In the genomic region with DNA sequence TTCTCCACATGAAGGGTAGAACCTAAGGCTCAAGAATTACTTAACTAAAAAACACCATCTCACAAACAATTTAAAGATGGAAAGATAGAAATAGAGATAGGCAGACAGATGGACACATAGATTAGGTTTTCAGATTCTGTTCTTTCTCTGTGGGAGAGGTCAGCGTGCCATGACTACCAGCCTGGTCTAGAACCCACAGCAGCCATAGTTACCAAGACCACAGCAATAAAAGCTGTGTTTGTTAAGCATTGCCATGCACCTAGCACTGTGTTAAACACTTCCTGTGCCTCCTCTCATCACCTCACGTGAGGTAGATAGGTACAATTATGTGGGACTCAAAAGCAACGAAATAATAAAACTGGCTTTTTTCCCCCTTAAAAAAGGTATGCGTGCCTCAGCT, we compare ENCODE assay signal across 1 cellular context.
TF ChIP-seq lines count a peak whose summit lies in the region.

No MANE protein-coding gene starts in this region.

TF ChIP-seq in IMR-90, 13 proteins besides CTCF, POLR2A, EP300 and RAD21:
- TF ChIP-seq MAFK (IDR thresholded peaks at IDR 0.05; ENCODE audit: low read depth, low read length) (no peak), FOS (IDR thresholded peaks at IDR 0.05; ENCODE audit: low read depth, low read length) (no peak), CHD1 (IDR thresholded peaks at IDR 0.05; ENCODE audit: low read depth, low read length) (no peak), SMC3 (IDR thresholded peaks at IDR 0.05; ENCODE audit: low read depth, low read length) (no peak), CEBPB (IDR thresholded peaks at IDR 0.05; ENCODE audit: low read depth, low read length) (no peak), RFX5 (IDR thresholded peaks at IDR 0.05; ENCODE audit: low read depth, low read length) (no peak), MAZ (IDR thresholded peaks at IDR 0.05; ENCODE audit: borderline replicate concordance, low read depth, low read length) (no peak), RCOR1 (IDR thresholded peaks at IDR 0.05; ENCODE audit: insufficient replicate concordance, low read length) (no peak), NFE2L2 (IDR thresholded peaks at IDR 0.05; ENCODE audit: low read depth, low read length) (no peak)
- TF ChIP-seq, protein P1, sequence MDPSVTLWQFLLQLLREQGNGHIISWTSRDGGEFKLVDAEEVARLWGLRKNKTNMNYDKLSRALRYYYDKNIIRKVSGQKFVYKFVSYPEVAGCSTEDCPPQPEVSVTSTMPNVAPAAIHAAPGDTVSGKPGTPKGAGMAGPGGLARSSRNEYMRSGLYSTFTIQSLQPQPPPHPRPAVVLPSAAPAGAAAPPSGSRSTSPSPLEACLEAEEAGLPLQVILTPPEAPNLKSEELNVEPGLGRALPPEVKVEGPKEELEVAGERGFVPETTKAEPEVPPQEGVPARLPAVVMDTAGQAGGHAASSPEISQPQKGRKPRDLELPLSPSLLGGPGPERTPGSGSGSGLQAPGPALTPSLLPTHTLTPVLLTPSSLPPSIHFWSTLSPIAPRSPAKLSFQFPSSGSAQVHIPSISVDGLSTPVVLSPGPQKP (IDR thresholded peaks at IDR 0.05; ENCODE audit: borderline replicate concordance, low read depth, low read length): no peak
- TF ChIP-seq, protein P2, sequence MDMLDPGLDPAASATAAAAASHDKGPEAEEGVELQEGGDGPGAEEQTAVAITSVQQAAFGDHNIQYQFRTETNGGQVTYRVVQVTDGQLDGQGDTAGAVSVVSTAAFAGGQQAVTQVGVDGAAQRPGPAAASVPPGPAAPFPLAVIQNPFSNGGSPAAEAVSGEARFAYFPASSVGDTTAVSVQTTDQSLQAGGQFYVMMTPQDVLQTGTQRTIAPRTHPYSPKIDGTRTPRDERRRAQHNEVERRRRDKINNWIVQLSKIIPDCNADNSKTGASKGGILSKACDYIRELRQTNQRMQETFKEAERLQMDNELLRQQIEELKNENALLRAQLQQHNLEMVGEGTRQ (IDR thresholded peaks at IDR 0.05; ENCODE audit: low read depth, low read length): no peak
